In genomic region chr3:182739619-182740018, GRCh38 we compare ENCODE assay signal across 15 cellular contexts. TPM values are rescaled to one million over a fixed set of nuclear protein-coding genes. Genes with fewer than 3 reads are reported as not detected.
DNase-seq lines count a peak whose midpoint lies in the region; ATAC-seq and TF ChIP-seq lines count a peak whose summit lies in the region.
"Had no signal": no experiment of that assay in that cellular context is flagged by ENCODE, and none has a peak within 500 bp of the region (broad histone marks: within the 10 kb centered on the region; RNA-seq: fewer than 3 reads in every experiment).

No MANE protein-coding gene starts in this region.

- no peaks in the 10 kb centered on the region for H3F3A ChIP-seq in neural progenitor cell (ENCODE audit: low read depth)

- H2AFZ ChIP-seq in neural progenitor cell (replicated peaks), result peak overlapping the region; percentile 79

- H3K27ac ChIP-seq in neural progenitor cell, result no peak overlapping the region
- H3K27ac ChIP-seq: breast epithelium, right lobe of liver had no signal

- no peaks in the 10 kb centered on the region for H3K79me2 ChIP-seq in neural progenitor cell (ENCODE audit: low read depth)

- peaks cover 8% of the 10 kb centered on the region for H3K27me3 Mint-ChIP-seq in neural progenitor cell (ENCODE audit: insufficient read depth, low read depth)
- peaks cover 13 to 18% of the 10 kb centered on the region in 2 donors for H3K27me3 Mint-ChIP-seq in stimulated activated naive B cell treated with anti-CD40 and anti-IgM and Interleukin-4, amounts not matched to agents 10 μg/mL and 1 μg/mL and 100 μg/mL, for 72 hours

- TF ChIP-seq CTCF in cardiac fibroblast (IDR thresholded peaks at IDR 0.05; ENCODE audit: low read depth, low read length) (no peak), neural progenitor cell (IDR thresholded peaks at IDR 0.05) (no peak)

- no peak overlapping the region for H3K4me3 Mint-ChIP-seq in neural progenitor cell
- no peak overlapping the region for H3K4me3 Mint-ChIP-seq in stimulated activated naive B cell treated with anti-CD40 and anti-IgM and Interleukin-4, amounts not matched to agents 10 μg/mL and 1 μg/mL and 100 μg/mL, for 72 hours
- H3K4me3 Mint-ChIP-seq: memory B cell had no signal

- no peak overlapping the region for H3K27ac Mint-ChIP-seq in neural progenitor cell
- no peak overlapping the region for H3K27ac Mint-ChIP-seq in stimulated activated naive B cell treated with anti-CD40 and anti-IgM and Interleukin-4, amounts not matched to agents 10 μg/mL and 1 μg/mL and 100 μg/mL, for 72 hours
- H3K27ac Mint-ChIP-seq: memory B cell had no signal

- no peak overlapping the region for H3K9ac ChIP-seq in neural progenitor cell

- DNase-seq in Daoy (ENCODE audit: low read depth), result peak; percentile 66
- DNase-seq in NCI-H226, result peak; percentile 56
- DNase-seq in cardiac fibroblast (ENCODE audit: low read depth in 2 of 2), result peak; percentile 39 to 52
- DNase-seq in neural progenitor cell (ENCODE audit: low spot score), result no peak
- DNase-seq in stimulated activated naive B cell treated with anti-CD40 and anti-IgM and Interleukin-4, amounts not matched to agents 10 μg/mL and 1 μg/mL and 100 μg/mL, for 72 hours, result no peak
- DNase-seq in OCI-M1 (lab: John Stamatoyannopoulos, UW), result no peak
- DNase-seq in cerebellum (ENCODE audit: low spot score), result no peak
- DNase-seq: activated CD8-positive, alpha-beta memory T cell treated with anti-CD3 and anti-CD28 coated beads, Interleukin-2, amount 50 U/mL, for 4 hours; COR-L47; Karpas-422; right lobe of liver; T1000 had no signal

- no peak for ATAC-seq in stimulated activated naive B cell treated with anti-CD40 and anti-IgM and Interleukin-4, amounts not matched to agents 10 μg/mL and 1 μg/mL and 100 μg/mL, for 72 hours (replicated peaks)
- ATAC-seq in GM21529 (IDR thresholded peaks at IDR 0.05; ENCODE audit: unreplicated experiment), result no peak

- H4K20me1 ChIP-seq in neural progenitor cell (ENCODE audit: low read depth), result no peaks in the 10 kb centered on the region

- peaks cover 19% of the 10 kb centered on the region for H3K4me1 Mint-ChIP-seq in neural progenitor cell
- H3K4me1 Mint-ChIP-seq in stimulated activated naive B cell treated with anti-CD40 and anti-IgM and Interleukin-4, amounts not matched to agents 10 μg/mL and 1 μg/mL and 100 μg/mL, for 72 hours, result peaks cover 0 to 5% of the 10 kb centered on the region in 2 donors
- H3K4me1 Mint-ChIP-seq: memory B cell had no signal

- no peaks in the 10 kb centered on the region for H3K36me3 Mint-ChIP-seq in neural progenitor cell
- H3K36me3 Mint-ChIP-seq in stimulated activated naive B cell treated with anti-CD40 and anti-IgM and Interleukin-4, amounts not matched to agents 10 μg/mL and 1 μg/mL and 100 μg/mL, for 72 hours, result no peaks in the 10 kb centered on the region
- H3K36me3 Mint-ChIP-seq: memory B cell had no signal

- H3K4me2 ChIP-seq in neural progenitor cell, result no peak overlapping the region

- no peaks in the 10 kb centered on the region for H3K9me3 ChIP-seq in neural progenitor cell (ENCODE audit: low read depth)
- H3K9me3 ChIP-seq: breast epithelium, right lobe of liver had no signal

- H3K9me3 Mint-ChIP-seq in neural progenitor cell, result no peaks in the 10 kb centered on the region
- no peaks in the 10 kb centered on the region for H3K9me3 Mint-ChIP-seq in stimulated activated naive B cell treated with anti-CD40 and anti-IgM and Interleukin-4, amounts not matched to agents 10 μg/mL and 1 μg/mL and 100 μg/mL, for 72 hours
- H3K9me3 Mint-ChIP-seq: memory B cell had no signal

- H3K36me3 ChIP-seq in neural progenitor cell, result no peaks in the 10 kb centered on the region
- H3K36me3 ChIP-seq: breast epithelium, right lobe of liver had no signal

- H3K4me3 ChIP-seq in cardiac fibroblast (replicated peaks in 1 of 2; ENCODE audit: low read depth in 2 of 2, low read length in 2 of 2) (no peak overlapping the region), neural progenitor cell (no peak overlapping the region)
- H3K4me3 ChIP-seq: breast epithelium, right lobe of liver had no signal

- no peaks in the 10 kb centered on the region for H3K4me1 ChIP-seq in neural progenitor cell
- H3K4me1 ChIP-seq: breast epithelium, right lobe of liver had no signal

- H3K27me3 ChIP-seq in neural progenitor cell, result no peaks in the 10 kb centered on the region
- H3K27me3 ChIP-seq: breast epithelium, right lobe of liver had no signal

RNA-seq across cellular contexts. Expression of gene ATP11B, which starts 53.7 kb away (rescaled TPM):
- 44.5 and 49.3 TPM in 2 replicates for total RNA-seq in Daoy (2014; rRNA removed; shearing (Covaris generic))
- total RNA-seq in neural progenitor cell (ENCODE audit: low replicate concordance) (39.0 and 59.0 TPM in 2 replicates), cerebellum (79.5 TPM)

Comparison
In these comparisons a context has a peak if more than half of its experiments do, and no peak if none do; other contexts are left out.
1. DNase-seq: peak in Daoy (single experiment), NCI-H226 (single experiment) and cardiac fibroblast (2 of 2); none in neural progenitor cell (single experiment), stimulated activated naive B cell treated with anti-CD40 and anti-IgM and Interleukin-4, amounts not matched to agents 10 μg/mL and 1 μg/mL and 100 μg/mL, for 72 hours (single experiment), OCI-M1 (single experiment) and cerebellum (single experiment).